In genomic region chr12:1661553-1662335, GRCh38 we compare ENCODE assay signal across 8 cellular contexts. TPM values are rescaled to one million over a fixed set of nuclear protein-coding genes. Genes with fewer than 3 reads are reported as not detected.
DNase-seq lines count a peak whose midpoint lies in the region; ATAC-seq and TF ChIP-seq lines count a peak whose summit lies in the region.

No MANE protein-coding gene starts in this region.

- no peak for TF ChIP-seq POLR2A in lower leg skin (IDR thresholded peaks at IDR 0.05)

- H3K4me3 ChIP-seq in lower leg skin (ENCODE audit: low read depth, poor library complexity, severe bottlenecking): no peak overlapping the region

- no peak for TF ChIP-seq CTCF in lower leg skin (IDR thresholded peaks at IDR 0.05)

- intact Hi-C loops in lower leg skin (cut with DNase I; ENCODE audit: low total_unique reads): no loop called here

- ATAC-seq in GM18520 (IDR thresholded peaks at IDR 0.05; ENCODE audit: unreplicated experiment) (peak; percentile 71), HG03457 (IDR thresholded peaks at IDR 0.05; ENCODE audit: unreplicated experiment) (peak; percentile 61)

- DNase-seq in 8988T (peak; percentile 63), NCI-H526 (lab: John Stamatoyannopoulos, UW) (peak; percentile 57 to 85), dermis microvascular lymphatic vessel endothelial cell (ENCODE audit: low read depth in 2 of 2) (peak; percentile 76 to 95), lower leg skin (ENCODE audit: low spot score in 2 of 2) (peak; percentile 87 to 97)
- DNase-seq in activated CD4-positive, alpha-beta T cell treated with anti-CD3 and anti-CD28 coated beads, Interleukin-2, amount 50 U/mL, for 4 hours: peak; percentile 60 to 69
- DNase-seq in stimulated activated CD4-positive, alpha-beta T cell treated with anti-CD3 and anti-CD28 coated beads, Interleukin-4, amount 100 ng/mL, for 1 hour: peak; percentile 75

- 0 to 1% methylated on average over 62 to 63 of the region's 69 CpGs for WGBS in lower leg skin, 2 donors

RNA-seq across cellular contexts. Expression of gene ADIPOR2, which starts 29.1 kb away (rescaled TPM):
- total RNA-seq in dermis microvascular lymphatic vessel endothelial cell (35.5 and 36.2 TPM in 2 replicates), lower leg skin (10 to 100 TPM; 29.5 to 44.3 (median 37.1) TPM)

RNA-seq across cellular contexts. Expression of gene WNT5B, which starts 32.7 kb away (rescaled TPM):
- total RNA-seq in dermis microvascular lymphatic vessel endothelial cell (0.13 and 0.51 TPM in 2 replicates), lower leg skin (10 to 100 TPM in 2 of 4 donors, 1 to 10 TPM in 2; 3.6 to 16.5 (median 10.9) TPM)
